In genomic region chr14:21107360-21107781, GRCh38 we compare ENCODE assay signal across 13 cellular contexts. TPM values are rescaled to one million over a fixed set of nuclear protein-coding genes. Genes with fewer than 3 reads are reported as not detected.
DNase-seq lines count a peak whose midpoint lies in the region; ATAC-seq and TF ChIP-seq lines count a peak whose summit lies in the region.
"Had no signal": no experiment of that assay in that cellular context is flagged by ENCODE, and none has a peak within 500 bp of the region (broad histone marks: within the 10 kb centered on the region; RNA-seq: fewer than 3 reads in every experiment).

No MANE protein-coding gene starts in this region.

- H3K9me3 ChIP-seq in breast epithelium (no peaks in the 10 kb centered on the region), lung (ENCODE audit: control insufficient read depth in 2 of 2, insufficient read depth in 1 of 2, low read length in 1 of 2) (no peaks in the 10 kb centered on the region), tibial artery (no peaks in the 10 kb centered on the region)
- H3K9me3 ChIP-seq in effector memory CD4-positive, alpha-beta T cell (ENCODE audit: control insufficient read depth, low read length), result no peaks in the 10 kb centered on the region

- ATAC-seq in lung (ENCODE audit: insufficient read depth, low FRiP score) (no peak), HG03159 (IDR thresholded peaks at IDR 0.05; ENCODE audit: unreplicated experiment) (no peak)
- ATAC-seq: activated CD4-positive, CD25-positive, alpha-beta regulatory T cell treated with anti-CD3 and anti-CD28 coated beads, Interleukin-2, amount 50 U/mL, for 24 hours had no signal

- H3K4me3 ChIP-seq in breast epithelium (no peak overlapping the region), lung (no peak overlapping the region), tibial artery (no peak overlapping the region)
- H3K4me3 ChIP-seq in effector memory CD4-positive, alpha-beta T cell (ENCODE audit: insufficient read depth, low read depth, low read length, poor library complexity, severe bottlenecking), result no peak overlapping the region
- H3K4me3 ChIP-seq: Peyer's patch had no signal

- no peak for TF ChIP-seq POLR2A in breast epithelium (IDR thresholded peaks at IDR 0.05)

- H3K36me3 ChIP-seq in breast epithelium (no peaks in the 10 kb centered on the region), lung (ENCODE audit: control insufficient read depth in 2 of 2, insufficient read depth in 2 of 2, low read length in 2 of 2) (no peaks in the 10 kb centered on the region), tibial artery (no peaks in the 10 kb centered on the region)
- H3K36me3 ChIP-seq in effector memory CD4-positive, alpha-beta T cell (ENCODE audit: control insufficient read depth, insufficient read depth, low read length), result no peaks in the 10 kb centered on the region
- H3K36me3 ChIP-seq: Peyer's patch had no signal

- H3K4me1 ChIP-seq in breast epithelium, result peaks cover 8 to 17% of the 10 kb centered on the region in 2 donors
- H3K4me1 ChIP-seq in lung (ENCODE audit: control insufficient read depth in 2 of 2, insufficient read depth in 2 of 2, low read length in 2 of 2), result peaks cover 7 to 13% of the 10 kb centered on the region in 2 donors
- peaks cover 0 to 33% (median 26%) of the 10 kb centered on the region in 4 donors for H3K4me1 ChIP-seq in tibial artery
- peaks cover 17% of the 10 kb centered on the region for H3K4me1 ChIP-seq in effector memory CD4-positive, alpha-beta T cell (ENCODE audit: control insufficient read depth, insufficient read depth, low read length, poor library complexity, severe bottlenecking)

- H3K27me3 ChIP-seq in breast epithelium (no peaks in the 10 kb centered on the region), lung (ENCODE audit: control insufficient read depth, insufficient read depth) (no peaks in the 10 kb centered on the region), tibial artery (no peaks in the 10 kb centered on the region)
- no peaks in the 10 kb centered on the region for H3K27me3 ChIP-seq in effector memory CD4-positive, alpha-beta T cell (replicated peaks; ENCODE audit: control insufficient read depth, insufficient read depth, low read length, poor library complexity, severe bottlenecking)
- H3K27me3 ChIP-seq: Peyer's patch had no signal

- H3K27ac ChIP-seq in breast epithelium, result peak overlapping the region; percentile 71 to 99
- H3K27ac ChIP-seq in lung (ENCODE audit: low read depth in 1 of 2, low read length in 1 of 2), result peak overlapping the region; percentile 2 to 85
- H3K27ac ChIP-seq in tibial artery, result peak overlapping the region; percentile 23 to 36
- H3K27ac ChIP-seq in effector memory CD4-positive, alpha-beta T cell (ENCODE audit: insufficient read depth, low read length, poor library complexity, severe bottlenecking), result no peak overlapping the region

- intact Hi-C loops in breast epithelium (cut with DNase I; ENCODE audit: low total_unique reads) (no loop called here), tibial artery (cut with DNase I; ENCODE audit: low total_unique reads) (no loop called here)

- WGBS in lung, 2 donors, result 69 to 75% methylated on average over 3 of the region's 3 CpGs

- DNase-seq in LHCN-M2 (ENCODE audit: low read depth) (peak; percentile 45), breast epithelium (ENCODE audit: low spot score in 2 of 2) (no peak), lung (ENCODE audit: low spot score) (no peak), tibial artery (no peak), NCI-H1694 treated with DMSO at 0.1 percent for 48 hours (lab: John Stamatoyannopoulos, UW) (no peak)
- no peak for DNase-seq in effector memory CD4-positive, alpha-beta T cell
- DNase-seq: GOT3 had no signal

- no peak for TF ChIP-seq CTCF in breast epithelium (IDR thresholded peaks at IDR 0.05)
- TF ChIP-seq CTCF in lung (IDR thresholded peaks at IDR 0.05; ENCODE audit: control extremely low read depth, extremely low read depth), result no peak
- no peak for TF ChIP-seq CTCF in tibial artery (IDR thresholded peaks at IDR 0.05)

RNA-seq across cellular contexts. Expression of gene TMEM253, which starts 6.5 kb away (rescaled TPM):
- 0.13 TPM in 1 of 2 replicates, not detected in the other for total RNA-seq in LHCN-M2 (2014; rRNA removed)
- 0.28 TPM for polyA plus RNA-seq in LHCN-M2 (2012)
- total RNA-seq in breast epithelium, result 1 to 10 TPM in 1 of 3 donors, under 1 TPM in 2; 0.44 to 1.3 (median 0.98) TPM
- total RNA-seq in lung, result under 1 TPM; 0.20 to 0.52 TPM
- under 1 TPM; 0.24 to 0.43 TPM for polyA plus RNA-seq in lung
- total RNA-seq: activated naive CD4-positive, alpha-beta T cell treated with anti-CD3 and anti-CD28 coated beads for 36 hours; kidney epithelial cell had no signal

RNA-seq across cellular contexts. Expression of gene ZNF219, which starts 8.9 kb away (rescaled TPM):
- 18.3 and 19.1 TPM in 2 replicates for total RNA-seq in LHCN-M2 (2014; rRNA removed)
- polyA plus RNA-seq in LHCN-M2 (2012), result 12.2 TPM
- total RNA-seq in breast epithelium, result 10 to 100 TPM; 32.4 to 62.2 (median 32.8) TPM
- total RNA-seq in lung, result 10 to 100 TPM in 1 of 2 donors, 1 to 10 TPM in 1; 8.0 to 48.5 TPM
- 10 to 100 TPM; 21.6 to 38.3 TPM for polyA plus RNA-seq in lung

RNA-seq across cellular contexts. Expression of gene ARHGEF40, which starts 37.3 kb away (rescaled TPM):
- 42.0 and 43.9 TPM in 2 replicates for total RNA-seq in LHCN-M2 (2014; rRNA removed)
- polyA plus RNA-seq in LHCN-M2 (2012), result 21.4 TPM
- 10 to 100 TPM; 33.7 to 51.4 (median 40.6) TPM for total RNA-seq in breast epithelium
- 10 to 100 TPM; 36.7 to 48.6 TPM for total RNA-seq in lung
- 10 to 100 TPM; 13.1 to 17.8 TPM for polyA plus RNA-seq in lung
- total RNA-seq: activated naive CD4-positive, alpha-beta T cell treated with anti-CD3 and anti-CD28 coated beads for 36 hours had no signal

RNA-seq across cellular contexts. Expression of gene OR5AU1, which starts 48.5 kb away (rescaled TPM):
- total RNA-seq in LHCN-M2 (2014; rRNA removed) (not detected in 2 replicates), breast epithelium (not detected), lung (not detected)
- not detected for polyA plus RNA-seq in LHCN-M2 (2012)
- polyA plus RNA-seq in lung, result not detected
- total RNA-seq: activated naive CD4-positive, alpha-beta T cell treated with anti-CD3 and anti-CD28 coated beads for 36 hours; kidney epithelial cell; Peyer's patch; smooth muscle cell had no signal
- polyA plus RNA-seq: smooth muscle cell had no signal

RNA-seq across cellular contexts. Expression of gene RNASE8, which starts 49.7 kb away (rescaled TPM):
- total RNA-seq in LHCN-M2 (2014; rRNA removed) (not detected in 2 replicates), breast epithelium (not detected), lung (not detected)
- polyA plus RNA-seq in LHCN-M2 (2012), result not detected
- not detected for polyA plus RNA-seq in lung
- total RNA-seq: activated naive CD4-positive, alpha-beta T cell treated with anti-CD3 and anti-CD28 coated beads for 36 hours; kidney epithelial cell; Peyer's patch; smooth muscle cell had no signal
- polyA plus RNA-seq: smooth muscle cell had no signal
